In the genomic region with DNA sequence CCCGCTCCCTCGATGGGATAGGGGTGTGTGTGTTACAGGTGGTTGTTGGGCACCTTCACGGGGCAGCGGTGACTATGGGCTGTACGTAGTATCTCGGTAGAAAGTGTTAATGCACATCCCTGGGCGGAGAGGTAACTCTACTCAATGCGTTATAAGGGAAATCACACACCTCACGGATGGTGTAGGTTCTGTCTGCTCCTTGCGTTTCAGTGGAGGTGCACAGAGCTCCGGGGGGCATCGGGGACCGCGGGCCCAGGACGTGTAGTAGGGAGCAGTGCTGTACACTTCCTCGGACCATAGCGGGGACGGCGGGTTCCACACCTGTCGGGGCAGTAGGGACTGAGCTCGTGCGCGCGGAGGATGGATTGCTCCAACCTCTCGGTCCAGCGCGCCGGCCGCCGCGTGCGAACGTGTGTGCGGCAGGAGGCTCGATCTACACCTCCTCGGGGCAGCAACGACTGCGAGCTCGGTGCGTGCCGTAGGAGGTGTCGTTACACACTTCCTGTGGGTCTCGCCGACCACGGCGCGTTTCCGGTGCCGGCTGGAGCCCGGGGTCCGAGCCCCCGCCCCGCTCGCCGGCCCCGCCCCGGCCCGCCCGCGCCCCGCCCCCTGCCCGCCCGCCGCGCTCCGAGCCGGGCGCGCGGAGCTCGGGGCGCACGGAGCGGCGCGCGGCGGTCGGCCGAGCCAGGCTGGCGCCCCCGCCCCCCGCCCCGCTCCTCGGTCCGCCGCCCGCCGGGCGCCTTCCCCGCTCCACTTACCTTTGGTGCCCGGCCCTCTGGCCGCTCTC, we compare ENCODE assay signal across 1 cellular context.
TF ChIP-seq lines count a peak whose summit lies in the region.

A gene with protein sequence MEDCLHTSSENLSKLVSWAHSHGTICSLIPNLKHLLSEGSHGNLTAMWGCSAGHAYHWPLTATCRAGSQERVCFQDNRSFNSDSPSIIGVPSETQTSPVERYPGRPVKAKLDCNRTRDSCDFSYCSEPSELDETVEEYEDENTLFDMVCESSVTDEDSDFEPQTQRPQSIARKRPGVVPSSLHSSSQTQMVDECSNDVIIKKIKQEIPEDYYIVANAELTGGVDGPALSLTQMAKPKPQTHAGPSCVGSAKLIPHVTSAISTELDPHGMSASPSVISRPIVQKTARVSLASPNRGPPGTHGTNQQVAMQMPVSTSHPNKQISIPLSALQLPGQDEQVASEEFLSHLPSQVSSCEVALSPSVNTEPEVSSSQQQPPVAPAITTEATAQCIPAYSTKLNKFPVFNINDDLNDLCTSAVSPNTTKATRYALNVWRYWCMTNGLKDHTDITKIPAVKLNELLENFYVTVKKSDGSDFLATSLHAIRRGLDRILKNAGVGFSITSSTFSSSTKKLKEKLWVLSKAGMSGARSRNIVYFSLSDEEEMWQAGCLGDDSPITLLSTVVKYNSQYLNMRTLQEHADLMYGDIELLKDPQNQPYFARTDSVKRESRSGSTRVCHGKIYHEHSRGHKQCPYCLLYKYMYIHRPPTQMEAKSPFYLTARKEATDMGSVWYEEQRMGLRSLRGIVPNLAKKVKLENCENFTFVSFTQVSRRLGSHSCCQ (plus strand): TSS at position 607 of the 787 bp plus-strand sequence. CDS start 87,254 bp downstream, outside the sequence.

TF ChIP-seq in K562, 482 proteins besides CTCF, POLR2A, EP300 and RAD21 (continued from another document and continues in another):
- TF ChIP-seq, protein P1, sequence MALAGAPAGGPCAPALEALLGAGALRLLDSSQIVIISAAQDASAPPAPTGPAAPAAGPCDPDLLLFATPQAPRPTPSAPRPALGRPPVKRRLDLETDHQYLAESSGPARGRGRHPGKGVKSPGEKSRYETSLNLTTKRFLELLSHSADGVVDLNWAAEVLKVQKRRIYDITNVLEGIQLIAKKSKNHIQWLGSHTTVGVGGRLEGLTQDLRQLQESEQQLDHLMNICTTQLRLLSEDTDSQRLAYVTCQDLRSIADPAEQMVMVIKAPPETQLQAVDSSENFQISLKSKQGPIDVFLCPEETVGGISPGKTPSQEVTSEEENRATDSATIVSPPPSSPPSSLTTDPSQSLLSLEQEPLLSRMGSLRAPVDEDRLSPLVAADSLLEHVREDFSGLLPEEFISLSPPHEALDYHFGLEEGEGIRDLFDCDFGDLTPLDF (CRISPR knock-in tag; IDR thresholded peaks at IDR 0.05), result peak; percentile 89; the same call in 1 of the 2 replicates
- TF ChIP-seq ZBTB8A (IDR thresholded peaks at IDR 0.05; ENCODE audit: partially characterized antibody) (no peak), BRD4 (IDR thresholded peaks at IDR 0.05) (no peak), DACH1 (IDR thresholded peaks at IDR 0.05; ENCODE audit: partially characterized antibody) (no peak), HNRNPLL (IDR thresholded peaks at IDR 0.05; ENCODE audit: low read depth, low read length, poor library complexity, severe bottlenecking) (no peak), FOXM1 (IDR thresholded peaks at IDR 0.05; ENCODE audit: low read depth) (no peak), FOXM1 (CRISPR knock-in tag; IDR thresholded peaks at IDR 0.05; ENCODE audit: low read depth) (peak; percentile 97), XRCC5 (IDR thresholded peaks at IDR 0.05; ENCODE audit: low read depth, low read length) (no peak), ZKSCAN1 (IDR thresholded peaks at IDR 0.05; ENCODE audit: low read depth, low read length) (0 out of 2 replicates have a peak, but pooled peaks have one; percentile 34), HNRNPL (IDR thresholded peaks at IDR 0.05; ENCODE audit: low read depth, low read length) (no peak), ZFP1 (CRISPR knock-in tag; IDR thresholded peaks at IDR 0.05) (no peak), STAT5A (IDR thresholded peaks at IDR 0.05; ENCODE audit: borderline replicate concordance, low read length) (no peak; the same call in 1 of the 2 replicates), CEBPB (tag; IDR thresholded peaks at IDR 0.05) (no peak), ATF1 (CRISPR knock-in tag; IDR thresholded peaks at IDR 0.05) (no peak), ATF1 (tag; IDR thresholded peaks at IDR 0.05) (peak; percentile 86), ZNF507 (tag; conservative IDR thresholded peaks at IDR 0.05) (no peak), ZNF589 (CRISPR knock-in tag; IDR thresholded peaks at IDR 0.05; ENCODE audit: low read depth) (no peak; the same call in 1 of the 2 replicates), KDM1A (IDR thresholded peaks at IDR 0.05) (no peak; a peak in 1 of 4 replicates), ZNF584 (CRISPR knock-in tag; IDR thresholded peaks at IDR 0.05; ENCODE audit: low read depth) (no peak)
- TF ChIP-seq, protein P2, sequence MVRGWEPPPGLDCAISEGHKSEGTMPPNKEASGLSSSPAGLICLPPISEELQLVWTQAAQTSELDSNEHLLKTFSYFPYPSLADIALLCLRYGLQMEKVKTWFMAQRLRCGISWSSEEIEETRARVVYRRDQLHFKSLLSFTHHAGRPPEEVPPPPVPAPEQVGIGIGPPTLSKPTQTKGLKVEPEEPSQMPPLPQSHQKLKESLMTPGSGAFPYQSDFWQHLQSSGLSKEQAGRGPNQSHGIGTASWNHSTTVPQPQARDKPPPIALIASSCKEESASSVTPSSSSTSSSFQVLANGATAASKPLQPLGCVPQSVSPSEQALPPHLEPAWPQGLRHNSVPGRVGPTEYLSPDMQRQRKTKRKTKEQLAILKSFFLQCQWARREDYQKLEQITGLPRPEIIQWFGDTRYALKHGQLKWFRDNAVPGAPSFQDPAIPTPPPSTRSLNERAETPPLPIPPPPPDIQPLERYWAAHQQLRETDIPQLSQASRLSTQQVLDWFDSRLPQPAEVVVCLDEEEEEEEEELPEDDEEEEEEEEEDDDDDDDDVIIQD (CRISPR knock-in tag; IDR thresholded peaks at IDR 0.05), result peak; percentile 30; the same call in 1 of the 2 replicates
- TF ChIP-seq, protein P3, sequence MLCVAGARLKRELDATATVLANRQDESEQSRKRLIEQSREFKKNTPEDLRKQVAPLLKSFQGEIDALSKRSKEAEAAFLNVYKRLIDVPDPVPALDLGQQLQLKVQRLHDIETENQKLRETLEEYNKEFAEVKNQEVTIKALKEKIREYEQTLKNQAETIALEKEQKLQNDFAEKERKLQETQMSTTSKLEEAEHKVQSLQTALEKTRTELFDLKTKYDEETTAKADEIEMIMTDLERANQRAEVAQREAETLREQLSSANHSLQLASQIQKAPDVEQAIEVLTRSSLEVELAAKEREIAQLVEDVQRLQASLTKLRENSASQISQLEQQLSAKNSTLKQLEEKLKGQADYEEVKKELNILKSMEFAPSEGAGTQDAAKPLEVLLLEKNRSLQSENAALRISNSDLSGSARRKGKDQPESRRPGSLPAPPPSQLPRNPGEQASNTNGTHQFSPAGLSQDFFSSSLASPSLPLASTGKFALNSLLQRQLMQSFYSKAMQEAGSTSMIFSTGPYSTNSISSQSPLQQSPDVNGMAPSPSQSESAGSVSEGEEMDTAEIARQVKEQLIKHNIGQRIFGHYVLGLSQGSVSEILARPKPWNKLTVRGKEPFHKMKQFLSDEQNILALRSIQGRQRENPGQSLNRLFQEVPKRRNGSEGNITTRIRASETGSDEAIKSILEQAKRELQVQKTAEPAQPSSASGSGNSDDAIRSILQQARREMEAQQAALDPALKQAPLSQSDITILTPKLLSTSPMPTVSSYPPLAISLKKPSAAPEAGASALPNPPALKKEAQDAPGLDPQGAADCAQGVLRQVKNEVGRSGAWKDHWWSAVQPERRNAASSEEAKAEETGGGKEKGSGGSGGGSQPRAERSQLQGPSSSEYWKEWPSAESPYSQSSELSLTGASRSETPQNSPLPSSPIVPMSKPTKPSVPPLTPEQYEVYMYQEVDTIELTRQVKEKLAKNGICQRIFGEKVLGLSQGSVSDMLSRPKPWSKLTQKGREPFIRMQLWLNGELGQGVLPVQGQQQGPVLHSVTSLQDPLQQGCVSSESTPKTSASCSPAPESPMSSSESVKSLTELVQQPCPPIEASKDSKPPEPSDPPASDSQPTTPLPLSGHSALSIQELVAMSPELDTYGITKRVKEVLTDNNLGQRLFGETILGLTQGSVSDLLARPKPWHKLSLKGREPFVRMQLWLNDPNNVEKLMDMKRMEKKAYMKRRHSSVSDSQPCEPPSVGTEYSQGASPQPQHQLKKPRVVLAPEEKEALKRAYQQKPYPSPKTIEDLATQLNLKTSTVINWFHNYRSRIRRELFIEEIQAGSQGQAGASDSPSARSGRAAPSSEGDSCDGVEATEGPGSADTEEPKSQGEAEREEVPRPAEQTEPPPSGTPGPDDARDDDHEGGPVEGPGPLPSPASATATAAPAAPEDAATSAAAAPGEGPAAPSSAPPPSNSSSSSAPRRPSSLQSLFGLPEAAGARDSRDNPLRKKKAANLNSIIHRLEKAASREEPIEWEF (CRISPR knock-in tag; IDR thresholded peaks at IDR 0.05), result no peak
- TF ChIP-seq, protein P4, sequence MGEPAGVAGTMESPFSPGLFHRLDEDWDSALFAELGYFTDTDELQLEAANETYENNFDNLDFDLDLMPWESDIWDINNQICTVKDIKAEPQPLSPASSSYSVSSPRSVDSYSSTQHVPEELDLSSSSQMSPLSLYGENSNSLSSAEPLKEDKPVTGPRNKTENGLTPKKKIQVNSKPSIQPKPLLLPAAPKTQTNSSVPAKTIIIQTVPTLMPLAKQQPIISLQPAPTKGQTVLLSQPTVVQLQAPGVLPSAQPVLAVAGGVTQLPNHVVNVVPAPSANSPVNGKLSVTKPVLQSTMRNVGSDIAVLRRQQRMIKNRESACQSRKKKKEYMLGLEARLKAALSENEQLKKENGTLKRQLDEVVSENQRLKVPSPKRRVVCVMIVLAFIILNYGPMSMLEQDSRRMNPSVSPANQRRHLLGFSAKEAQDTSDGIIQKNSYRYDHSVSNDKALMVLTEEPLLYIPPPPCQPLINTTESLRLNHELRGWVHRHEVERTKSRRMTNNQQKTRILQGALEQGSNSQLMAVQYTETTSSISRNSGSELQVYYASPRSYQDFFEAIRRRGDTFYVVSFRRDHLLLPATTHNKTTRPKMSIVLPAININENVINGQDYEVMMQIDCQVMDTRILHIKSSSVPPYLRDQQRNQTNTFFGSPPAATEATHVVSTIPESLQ (CRISPR knock-in tag; IDR thresholded peaks at IDR 0.05), result peak; percentile 99
- TF ChIP-seq, protein P5, sequence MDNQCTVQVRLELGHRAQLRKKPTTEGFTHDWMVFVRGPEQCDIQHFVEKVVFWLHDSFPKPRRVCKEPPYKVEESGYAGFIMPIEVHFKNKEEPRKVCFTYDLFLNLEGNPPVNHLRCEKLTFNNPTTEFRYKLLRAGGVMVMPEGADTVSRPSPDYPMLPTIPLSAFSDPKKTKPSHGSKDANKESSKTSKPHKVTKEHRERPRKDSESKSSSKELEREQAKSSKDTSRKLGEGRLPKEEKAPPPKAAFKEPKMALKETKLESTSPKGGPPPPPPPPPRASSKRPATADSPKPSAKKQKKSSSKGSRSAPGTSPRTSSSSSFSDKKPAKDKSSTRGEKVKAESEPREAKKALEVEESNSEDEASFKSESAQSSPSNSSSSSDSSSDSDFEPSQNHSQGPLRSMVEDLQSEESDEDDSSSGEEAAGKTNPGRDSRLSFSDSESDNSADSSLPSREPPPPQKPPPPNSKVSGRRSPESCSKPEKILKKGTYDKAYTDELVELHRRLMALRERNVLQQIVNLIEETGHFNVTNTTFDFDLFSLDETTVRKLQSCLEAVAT (IDR thresholded peaks at IDR 0.05), result peak in 1 of 2 experiments; percentile 64; a peak in 1 of 4 replicates
- TF ChIP-seq, protein P6, sequence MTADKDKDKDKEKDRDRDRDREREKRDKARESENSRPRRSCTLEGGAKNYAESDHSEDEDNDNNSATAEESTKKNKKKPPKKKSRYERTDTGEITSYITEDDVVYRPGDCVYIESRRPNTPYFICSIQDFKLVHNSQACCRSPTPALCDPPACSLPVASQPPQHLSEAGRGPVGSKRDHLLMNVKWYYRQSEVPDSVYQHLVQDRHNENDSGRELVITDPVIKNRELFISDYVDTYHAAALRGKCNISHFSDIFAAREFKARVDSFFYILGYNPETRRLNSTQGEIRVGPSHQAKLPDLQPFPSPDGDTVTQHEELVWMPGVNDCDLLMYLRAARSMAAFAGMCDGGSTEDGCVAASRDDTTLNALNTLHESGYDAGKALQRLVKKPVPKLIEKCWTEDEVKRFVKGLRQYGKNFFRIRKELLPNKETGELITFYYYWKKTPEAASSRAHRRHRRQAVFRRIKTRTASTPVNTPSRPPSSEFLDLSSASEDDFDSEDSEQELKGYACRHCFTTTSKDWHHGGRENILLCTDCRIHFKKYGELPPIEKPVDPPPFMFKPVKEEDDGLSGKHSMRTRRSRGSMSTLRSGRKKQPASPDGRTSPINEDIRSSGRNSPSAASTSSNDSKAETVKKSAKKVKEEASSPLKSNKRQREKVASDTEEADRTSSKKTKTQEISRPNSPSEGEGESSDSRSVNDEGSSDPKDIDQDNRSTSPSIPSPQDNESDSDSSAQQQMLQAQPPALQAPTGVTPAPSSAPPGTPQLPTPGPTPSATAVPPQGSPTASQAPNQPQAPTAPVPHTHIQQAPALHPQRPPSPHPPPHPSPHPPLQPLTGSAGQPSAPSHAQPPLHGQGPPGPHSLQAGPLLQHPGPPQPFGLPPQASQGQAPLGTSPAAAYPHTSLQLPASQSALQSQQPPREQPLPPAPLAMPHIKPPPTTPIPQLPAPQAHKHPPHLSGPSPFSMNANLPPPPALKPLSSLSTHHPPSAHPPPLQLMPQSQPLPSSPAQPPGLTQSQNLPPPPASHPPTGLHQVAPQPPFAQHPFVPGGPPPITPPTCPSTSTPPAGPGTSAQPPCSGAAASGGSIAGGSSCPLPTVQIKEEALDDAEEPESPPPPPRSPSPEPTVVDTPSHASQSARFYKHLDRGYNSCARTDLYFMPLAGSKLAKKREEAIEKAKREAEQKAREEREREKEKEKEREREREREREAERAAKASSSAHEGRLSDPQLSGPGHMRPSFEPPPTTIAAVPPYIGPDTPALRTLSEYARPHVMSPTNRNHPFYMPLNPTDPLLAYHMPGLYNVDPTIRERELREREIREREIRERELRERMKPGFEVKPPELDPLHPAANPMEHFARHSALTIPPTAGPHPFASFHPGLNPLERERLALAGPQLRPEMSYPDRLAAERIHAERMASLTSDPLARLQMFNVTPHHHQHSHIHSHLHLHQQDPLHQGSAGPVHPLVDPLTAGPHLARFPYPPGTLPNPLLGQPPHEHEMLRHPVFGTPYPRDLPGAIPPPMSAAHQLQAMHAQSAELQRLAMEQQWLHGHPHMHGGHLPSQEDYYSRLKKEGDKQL (CRISPR knock-in tag; IDR thresholded peaks at IDR 0.05; ENCODE audit: borderline replicate concordance), result 0 out of 2 replicates have a peak, but pooled peaks have one; percentile 28
- TF ChIP-seq, protein P7, sequence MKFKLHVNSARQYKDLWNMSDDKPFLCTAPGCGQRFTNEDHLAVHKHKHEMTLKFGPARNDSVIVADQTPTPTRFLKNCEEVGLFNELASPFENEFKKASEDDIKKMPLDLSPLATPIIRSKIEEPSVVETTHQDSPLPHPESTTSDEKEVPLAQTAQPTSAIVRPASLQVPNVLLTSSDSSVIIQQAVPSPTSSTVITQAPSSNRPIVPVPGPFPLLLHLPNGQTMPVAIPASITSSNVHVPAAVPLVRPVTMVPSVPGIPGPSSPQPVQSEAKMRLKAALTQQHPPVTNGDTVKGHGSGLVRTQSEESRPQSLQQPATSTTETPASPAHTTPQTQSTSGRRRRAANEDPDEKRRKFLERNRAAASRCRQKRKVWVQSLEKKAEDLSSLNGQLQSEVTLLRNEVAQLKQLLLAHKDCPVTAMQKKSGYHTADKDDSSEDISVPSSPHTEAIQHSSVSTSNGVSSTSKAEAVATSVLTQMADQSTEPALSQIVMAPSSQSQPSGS (CRISPR knock-in tag; IDR thresholded peaks at IDR 0.05), result peak; percentile 86; the same call in 1 of the 2 replicates
- TF ChIP-seq, protein P8, sequence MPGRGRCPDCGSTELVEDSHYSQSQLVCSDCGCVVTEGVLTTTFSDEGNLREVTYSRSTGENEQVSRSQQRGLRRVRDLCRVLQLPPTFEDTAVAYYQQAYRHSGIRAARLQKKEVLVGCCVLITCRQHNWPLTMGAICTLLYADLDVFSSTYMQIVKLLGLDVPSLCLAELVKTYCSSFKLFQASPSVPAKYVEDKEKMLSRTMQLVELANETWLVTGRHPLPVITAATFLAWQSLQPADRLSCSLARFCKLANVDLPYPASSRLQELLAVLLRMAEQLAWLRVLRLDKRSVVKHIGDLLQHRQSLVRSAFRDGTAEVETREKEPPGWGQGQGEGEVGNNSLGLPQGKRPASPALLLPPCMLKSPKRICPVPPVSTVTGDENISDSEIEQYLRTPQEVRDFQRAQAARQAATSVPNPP (IDR thresholded peaks at IDR 0.05; ENCODE audit: borderline replicate concordance, insufficient read depth, insufficient read length), result no peak
